Comparison of ENCODE assay signal across 8 cellular contexts in genomic region chr9:113129466-113129865, GRCh38.
"Had no signal": no experiment of that assay in that cellular context is flagged by ENCODE, and none has a peak within 500 bp of the region (broad histone marks: within the 10 kb centered on the region; RNA-seq: fewer than 3 reads in every experiment).

No MANE protein-coding gene starts in this region.

- H2AFZ ChIP-seq: GM23248 had no signal

- H3K4me3 ChIP-seq: GM23248, HAP-1 had no signal

- H3K36me3 ChIP-seq: HAP-1 had no signal

- H3K27ac ChIP-seq: GM23248, HL-60 had no signal

- DNase-seq: GM23248, GOT3, H7, HFFc6, KG1 had no signal

- H3K9ac ChIP-seq: GM23248 had no signal

- H3K9me3 ChIP-seq: HAP-1 had no signal

- ATAC-seq: HCT116 had no signal

- H3K4me1 ChIP-seq: HAP-1 had no signal
